In the genomic region with DNA sequence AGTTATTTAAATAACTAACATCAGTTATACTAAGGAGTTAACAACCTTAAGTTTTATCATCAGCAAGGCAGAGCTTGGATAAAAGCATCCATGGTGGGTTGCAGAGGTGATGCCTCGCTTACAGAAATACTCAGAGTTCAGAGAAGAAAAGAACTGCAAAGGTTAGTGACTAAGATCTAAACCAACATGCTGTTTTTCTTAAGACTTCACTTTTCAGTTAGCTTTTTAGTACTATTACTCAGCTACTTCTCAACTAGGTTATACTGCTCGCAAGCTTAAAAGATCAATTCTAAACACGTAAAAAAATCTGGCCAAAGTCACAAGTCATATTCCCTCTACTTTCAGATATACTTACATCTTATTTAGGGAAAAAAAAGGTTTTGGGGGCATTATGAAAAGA, we compare ENCODE assay signal across 8 cellular contexts. TPM values are rescaled to one million over a fixed set of nuclear protein-coding genes. Genes with fewer than 3 reads are reported as not detected.
DNase-seq lines count a peak whose midpoint lies in the region; ATAC-seq, FAIRE-seq and TF ChIP-seq lines count a peak whose summit lies in the region.

No MANE protein-coding gene starts in this region.

- TF ChIP-seq CTCF in CD8-positive, alpha-beta T cell (IDR thresholded peaks at IDR 0.05) = no peak
- TF ChIP-seq CTCF in neural progenitor cell (IDR thresholded peaks at IDR 0.05) (no peak), left lung (IDR thresholded peaks at IDR 0.05) (no peak)

- no peaks in the 10 kb centered on the region for H3K27me3 ChIP-seq in CD8-positive, alpha-beta T cell (ENCODE audit: insufficient read depth, low read length)
- no peaks in the 10 kb centered on the region for H3K27me3 ChIP-seq in HUES64 (ENCODE audit: insufficient read depth, low read length)
- H3K27me3 ChIP-seq in neural progenitor cell = no peaks in the 10 kb centered on the region
- no peaks in the 10 kb centered on the region for H3K27me3 ChIP-seq in left lung

- no peak overlapping the region for H2AFZ ChIP-seq in neural progenitor cell (replicated peaks)

- no peaks in the 10 kb centered on the region for H3K36me3 ChIP-seq in CD8-positive, alpha-beta T cell (ENCODE audit: insufficient read depth, low read length)
- H3K36me3 ChIP-seq in HUES64 (ENCODE audit: insufficient read depth, low read length) (peaks cover 39% of the 10 kb centered on the region), neural progenitor cell (no peaks in the 10 kb centered on the region), left lung (peaks cover 0 to 11% of the 10 kb centered on the region in 2 donors)

- POLR2A ChIA-PET in CD8-positive, alpha-beta T cell (lab: Charles Lee) = interaction anchor here (1.4 kb wide), 1 partner anchor 126 kb away, joined by 4 read pairs; a partner anchor contains a TSS

- peak overlapping the region; percentile 33 for H3K4me3 ChIP-seq in CD8-positive, alpha-beta T cell (ENCODE audit: low read depth, low read length)
- H3K4me3 ChIP-seq in HUES64 (ENCODE audit: low read length) = peak overlapping the region; percentile 90
- H3K4me3 ChIP-seq in neural progenitor cell = peak overlapping the region; percentile 100
- H3K4me3 ChIP-seq in left lung = peak overlapping the region in 1 of 2 donors; percentile 99

- FAIRE-seq in frontal cortex (lab: Jason Lieb, UNC) = no peak

- peak overlapping the region; percentile 93 for H3K4me2 ChIP-seq in neural progenitor cell

- H3K27me3 Mint-ChIP-seq in CD8-positive, alpha-beta T cell (ENCODE audit: low read depth) = no peaks in the 10 kb centered on the region
- no peaks in the 10 kb centered on the region for H3K27me3 Mint-ChIP-seq in central memory CD8-positive, alpha-beta T cell
- H3K27me3 Mint-ChIP-seq in neural progenitor cell (ENCODE audit: insufficient read depth, low read depth) = peaks cover 2% of the 10 kb centered on the region

- H3K27ac Mint-ChIP-seq in CD8-positive, alpha-beta T cell = peak overlapping the region; percentile 71
- H3K27ac Mint-ChIP-seq in central memory CD8-positive, alpha-beta T cell (ENCODE audit: low read depth) = peak overlapping the region; percentile 97
- peak overlapping the region; percentile 19 for H3K27ac Mint-ChIP-seq in neural progenitor cell

- DNase-seq in CD8-positive, alpha-beta T cell = no peak
- DNase-seq in central memory CD8-positive, alpha-beta T cell (ENCODE audit: low spot score in 2 of 2) = no peak
- DNase-seq in neural progenitor cell (ENCODE audit: low spot score) (no peak), left lung (no peak), SIG-M5 (lab: John Stamatoyannopoulos, UW) (no peak), frontal cortex (ENCODE audit: low spot score in 2 of 2) (no peak)

- no peak overlapping the region for H3K27ac ChIP-seq in CD8-positive, alpha-beta T cell (ENCODE audit: low read depth, low read length)
- H3K27ac ChIP-seq in HUES64 (ENCODE audit: low read depth, low read length) (no peak overlapping the region), neural progenitor cell (no peak overlapping the region), left lung (no peak overlapping the region)

- H3K36me3 Mint-ChIP-seq in CD8-positive, alpha-beta T cell = peaks cover 25% of the 10 kb centered on the region
- peaks cover 28% of the 10 kb centered on the region for H3K36me3 Mint-ChIP-seq in central memory CD8-positive, alpha-beta T cell (ENCODE audit: insufficient read depth)
- peaks cover 8% of the 10 kb centered on the region for H3K36me3 Mint-ChIP-seq in neural progenitor cell

- H3F3A ChIP-seq in neural progenitor cell (ENCODE audit: low read depth) = peaks cover 14% of the 10 kb centered on the region

- WGBS in HUES64 = 82% methylated on average over 3 of the region's 3 CpGs

- H3K9me3 Mint-ChIP-seq in CD8-positive, alpha-beta T cell = no peaks in the 10 kb centered on the region
- no peaks in the 10 kb centered on the region for H3K9me3 Mint-ChIP-seq in central memory CD8-positive, alpha-beta T cell
- H3K9me3 Mint-ChIP-seq in neural progenitor cell = no peaks in the 10 kb centered on the region

- no peaks in the 10 kb centered on the region for H3K9me3 ChIP-seq in CD8-positive, alpha-beta T cell (ENCODE audit: low read length)
- H3K9me3 ChIP-seq in HUES64 (ENCODE audit: insufficient read depth, low read depth, low read length) (no peaks in the 10 kb centered on the region), neural progenitor cell (ENCODE audit: low read depth) (no peaks in the 10 kb centered on the region), left lung (no peaks in the 10 kb centered on the region)

- H3K4me1 ChIP-seq in CD8-positive, alpha-beta T cell (ENCODE audit: insufficient read depth, low read length) = peaks cover 50% of the 10 kb centered on the region
- peaks cover 34% of the 10 kb centered on the region for H3K4me1 ChIP-seq in HUES64 (ENCODE audit: insufficient read depth, low read length)
- peaks cover 44% of the 10 kb centered on the region for H3K4me1 ChIP-seq in neural progenitor cell
- peaks cover 22 to 59% of the 10 kb centered on the region in 2 donors for H3K4me1 ChIP-seq in left lung

- H3K4me3 Mint-ChIP-seq in CD8-positive, alpha-beta T cell = peak overlapping the region; percentile 77
- H3K4me3 Mint-ChIP-seq in central memory CD8-positive, alpha-beta T cell = peak overlapping the region; percentile 100
- H3K4me3 Mint-ChIP-seq in neural progenitor cell = peak overlapping the region; percentile 76

- ATAC-seq in CD8-positive, alpha-beta T cell = no peak
- no peak for ATAC-seq in central memory CD8-positive, alpha-beta T cell (replicated peaks; ENCODE audit: extremely low read depth, poor library complexity, severe bottlenecking)
- no peak for ATAC-seq in left lung
- no peak for ATAC-seq in HG03095 (IDR thresholded peaks at IDR 0.05; ENCODE audit: unreplicated experiment)

- H3K9ac ChIP-seq in HUES64 (ENCODE audit: low read depth, low read length) (no peak overlapping the region), neural progenitor cell (peak overlapping the region; percentile 31)

- H3K79me2 ChIP-seq in neural progenitor cell (ENCODE audit: low read depth) = peaks cover 91% of the 10 kb centered on the region

- peaks cover 58% of the 10 kb centered on the region for H3K4me1 Mint-ChIP-seq in CD8-positive, alpha-beta T cell (ENCODE audit: low read depth)
- H3K4me1 Mint-ChIP-seq in central memory CD8-positive, alpha-beta T cell = peaks cover 60% of the 10 kb centered on the region
- peaks cover 50% of the 10 kb centered on the region for H3K4me1 Mint-ChIP-seq in neural progenitor cell

- intact Hi-C loops in CD8-positive, alpha-beta T cell (cut with DNase I, micrococcal nuclease) = loop anchor here (5.0 to 10.0 kb wide), 12 partner anchors 78 to 1665 kb away; a partner anchor contains a TSS
- intact Hi-C loops in left lung (cut with DNase I) = no loop called here

- peaks cover 77% of the 10 kb centered on the region for H4K20me1 ChIP-seq in neural progenitor cell (ENCODE audit: low read depth)

- CTCF ChIA-PET in CD8-positive, alpha-beta T cell (lab: Charles Lee) = no interaction called here

RNA-seq across cellular contexts. Expression of a gene that starts 2.8 kb away (rescaled TPM):
- 100 to 1,000 TPM; 147 to 158 TPM for total RNA-seq in CD8-positive, alpha-beta T cell
- 288 TPM for polyA plus RNA-seq in HUES64 (2013, experiment 1 of 2)
- polyA plus RNA-seq in HUES64 (2013, experiment 2 of 2) = 290 TPM
- total RNA-seq in neural progenitor cell (ENCODE audit: low replicate concordance) = 408 and 629 TPM in 2 replicates
- 100 to 1,000 TPM in 1 of 2 donors, 10 to 100 TPM in 1; 86.8 to 104 TPM for total RNA-seq in left lung
- total RNA-seq in frontal cortex = 140 TPM

RNA-seq across cellular contexts. Expression of a gene that starts 51.0 kb away (rescaled TPM):
- 1 to 10 TPM; 3.0 to 3.8 TPM for total RNA-seq in CD8-positive, alpha-beta T cell
- polyA plus RNA-seq in HUES64 (2013, experiment 1 of 2) = 5.1 TPM
- 8.3 TPM for polyA plus RNA-seq in HUES64 (2013, experiment 2 of 2)
- total RNA-seq in neural progenitor cell (ENCODE audit: low replicate concordance) (12.0 and 16.4 TPM in 2 replicates), left lung (10 to 100 TPM; 10.7 to 12.4 TPM), frontal cortex (7.3 TPM)

Comparison
In these comparisons a context has a peak if more than half of its experiments do, and no peak if none do; other contexts are left out.
1. H3K27ac Mint-ChIP-seq: peak in every context shown above with its lines; median percentile 97 in central memory CD8-positive, alpha-beta T cell; 71 in CD8-positive, alpha-beta T cell; 19 in neural progenitor cell.
2. intact Hi-C loops: an anchor here in CD8-positive, alpha-beta T cell (5.0 to 10.0 kb wide); none called in left lung.